ENCODE assay signal across 1 cellular context in genomic region chr6:70281923-70282902, GRCh38.
TF ChIP-seq lines count a peak whose summit lies in the region.

No MANE protein-coding gene starts in this region.

TF ChIP-seq in HepG2, 621 proteins besides CTCF, POLR2A, EP300 and RAD21 (continued from another document):
- peak; percentile 52; the same call in 1 of the 2 replicates for TF ChIP-seq ZBTB33 (CRISPR knock-in tag; IDR thresholded peaks at IDR 0.05)
- TF ChIP-seq ZNF263 (CRISPR knock-in tag; IDR thresholded peaks at IDR 0.05): peak; percentile 30; the same call in 1 of the 2 replicates
- peak; percentile 61; the same call in 1 of the 2 replicates for TF ChIP-seq TFDP1 (CRISPR knock-in tag; IDR thresholded peaks at IDR 0.05; ENCODE audit: borderline replicate concordance)
